In the genomic region with DNA sequence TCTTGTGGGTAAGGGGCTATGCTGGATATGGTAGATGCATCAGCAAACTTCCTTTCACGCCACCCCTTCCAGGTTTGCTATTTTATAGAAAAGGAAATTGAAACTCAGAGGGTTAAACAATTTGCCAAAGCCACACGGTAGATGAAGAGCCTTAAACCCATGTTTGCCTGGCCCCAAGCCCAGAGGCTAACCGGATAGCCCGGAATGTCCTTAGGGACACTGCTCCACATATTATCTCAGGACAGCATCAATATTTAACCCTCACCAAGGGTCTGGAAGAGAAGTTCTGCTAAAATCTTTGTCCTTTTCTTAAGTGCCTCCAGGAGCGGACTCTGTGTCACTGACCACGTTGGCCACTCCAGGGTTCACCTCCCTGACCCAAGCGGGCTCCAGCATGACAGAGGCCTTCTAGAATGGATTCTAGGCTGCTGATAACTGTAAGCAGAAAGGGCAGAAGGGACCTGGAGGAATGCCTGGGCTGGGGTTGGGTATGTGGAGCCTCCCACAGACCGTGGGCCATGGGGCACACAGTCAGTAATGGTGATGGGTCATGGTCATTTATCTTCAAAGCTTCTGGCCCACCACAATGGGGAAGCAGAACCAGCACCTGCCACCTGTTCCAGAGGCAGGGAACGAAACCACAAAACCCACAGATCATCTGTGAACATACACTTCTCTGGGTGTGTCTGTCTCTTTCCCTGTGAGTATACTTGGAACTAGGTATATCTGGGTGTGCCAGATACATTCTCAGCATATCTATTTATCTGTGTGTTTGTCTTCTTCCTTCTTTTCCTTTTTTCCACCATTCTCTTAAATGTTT, we compare ENCODE assay signal across 1 cellular context.
TF ChIP-seq lines count a peak whose summit lies in the region.

No MANE protein-coding gene starts in this region.

TF ChIP-seq in K562, 482 proteins besides CTCF, POLR2A, EP300 and RAD21 (continued from another document and continues in another):
- peak; percentile 64 for TF ChIP-seq MEIS2 (IDR thresholded peaks at IDR 0.05; ENCODE audit: partially characterized antibody)
- TF ChIP-seq, protein P1, sequence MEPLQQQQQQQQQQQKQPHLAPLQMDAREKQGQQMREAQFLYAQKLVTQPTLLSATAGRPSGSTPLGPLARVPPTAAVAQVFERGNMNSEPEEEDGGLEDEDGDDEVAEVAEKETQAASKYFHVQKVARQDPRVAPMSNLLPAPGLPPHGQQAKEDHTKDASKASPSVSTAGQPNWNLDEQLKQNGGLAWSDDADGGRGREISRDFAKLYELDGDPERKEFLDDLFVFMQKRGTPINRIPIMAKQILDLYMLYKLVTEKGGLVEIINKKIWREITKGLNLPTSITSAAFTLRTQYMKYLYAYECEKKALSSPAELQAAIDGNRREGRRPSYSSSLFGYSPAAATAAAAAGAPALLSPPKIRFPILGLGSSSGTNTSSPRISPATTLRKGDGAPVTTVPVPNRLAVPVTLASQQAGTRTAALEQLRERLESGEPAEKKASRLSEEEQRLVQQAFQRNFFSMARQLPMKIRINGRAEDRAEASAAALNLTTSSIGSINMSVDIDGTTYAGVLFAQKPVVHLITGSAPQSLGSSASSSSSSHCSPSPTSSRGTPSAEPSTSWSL (CRISPR knock-in tag; IDR thresholded peaks at IDR 0.05; ENCODE audit: borderline replicate concordance): no peak
- TF ChIP-seq XRCC5 (IDR thresholded peaks at IDR 0.05; ENCODE audit: low read depth, low read length): no peak
- no peak for TF ChIP-seq ZMIZ1 (IDR thresholded peaks at IDR 0.05; ENCODE audit: low read depth in 2 of 2, low read length in 2 of 2)
- TF ChIP-seq, protein P2, sequence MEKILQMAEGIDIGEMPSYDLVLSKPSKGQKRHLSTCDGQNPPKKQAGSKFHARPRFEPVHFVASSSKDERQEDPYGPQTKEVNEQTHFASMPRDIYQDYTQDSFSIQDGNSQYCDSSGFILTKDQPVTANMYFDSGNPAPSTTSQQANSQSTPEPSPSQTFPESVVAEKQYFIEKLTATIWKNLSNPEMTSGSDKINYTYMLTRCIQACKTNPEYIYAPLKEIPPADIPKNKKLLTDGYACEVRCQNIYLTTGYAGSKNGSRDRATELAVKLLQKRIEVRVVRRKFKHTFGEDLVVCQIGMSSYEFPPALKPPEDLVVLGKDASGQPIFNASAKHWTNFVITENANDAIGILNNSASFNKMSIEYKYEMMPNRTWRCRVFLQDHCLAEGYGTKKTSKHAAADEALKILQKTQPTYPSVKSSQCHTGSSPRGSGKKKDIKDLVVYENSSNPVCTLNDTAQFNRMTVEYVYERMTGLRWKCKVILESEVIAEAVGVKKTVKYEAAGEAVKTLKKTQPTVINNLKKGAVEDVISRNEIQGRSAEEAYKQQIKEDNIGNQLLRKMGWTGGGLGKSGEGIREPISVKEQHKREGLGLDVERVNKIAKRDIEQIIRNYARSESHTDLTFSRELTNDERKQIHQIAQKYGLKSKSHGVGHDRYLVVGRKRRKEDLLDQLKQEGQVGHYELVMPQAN (IDR thresholded peaks at IDR 0.05; ENCODE audit: borderline replicate concordance): no peak
- no peak for TF ChIP-seq NCOA4 (IDR thresholded peaks at IDR 0.05; ENCODE audit: partially characterized antibody)
- TF ChIP-seq DMBX1 (CRISPR knock-in tag; IDR thresholded peaks at IDR 0.05; ENCODE audit: borderline replicate concordance): peak; percentile 75; the same call in 1 of the 2 replicates
- TF ChIP-seq HIVEP1 (CRISPR knock-in tag; IDR thresholded peaks at IDR 0.05): no peak
- TF ChIP-seq, protein P3, sequence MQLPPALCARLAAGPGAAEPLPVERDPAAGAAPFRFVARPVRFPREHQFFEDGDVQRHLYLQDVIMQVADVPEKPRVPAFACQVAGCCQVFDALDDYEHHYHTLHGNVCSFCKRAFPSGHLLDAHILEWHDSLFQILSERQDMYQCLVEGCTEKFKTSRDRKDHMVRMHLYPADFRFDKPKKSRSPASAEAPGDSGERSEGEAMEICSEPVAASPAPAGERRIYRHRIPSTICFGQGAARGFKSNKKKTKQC (CRISPR knock-in tag; IDR thresholded peaks at IDR 0.05): no peak
- TF ChIP-seq GABPB1 (CRISPR knock-in tag; IDR thresholded peaks at IDR 0.05): no peak
- TF ChIP-seq U2AF2 (optimal IDR thresholded peaks at IDR 0.05; ENCODE audit: low read depth, low read length): no peak
- TF ChIP-seq HMBOX1 (IDR thresholded peaks at IDR 0.05): no peak
- TF ChIP-seq MYBL2 (IDR thresholded peaks at IDR 0.05; ENCODE audit: low read depth): no peak
- no peak for TF ChIP-seq MYBL2 (CRISPR knock-in tag; IDR thresholded peaks at IDR 0.05; ENCODE audit: borderline replicate concordance)
- no peak for TF ChIP-seq MED1 (CRISPR knock-in tag; IDR thresholded peaks at IDR 0.05; ENCODE audit: borderline replicate concordance)
- no peak for TF ChIP-seq CREB1 (IDR thresholded peaks at IDR 0.05)
- no peak for TF ChIP-seq CREB1 (CRISPR knock-in tag; IDR thresholded peaks at IDR 0.05)
- TF ChIP-seq, protein P4, sequence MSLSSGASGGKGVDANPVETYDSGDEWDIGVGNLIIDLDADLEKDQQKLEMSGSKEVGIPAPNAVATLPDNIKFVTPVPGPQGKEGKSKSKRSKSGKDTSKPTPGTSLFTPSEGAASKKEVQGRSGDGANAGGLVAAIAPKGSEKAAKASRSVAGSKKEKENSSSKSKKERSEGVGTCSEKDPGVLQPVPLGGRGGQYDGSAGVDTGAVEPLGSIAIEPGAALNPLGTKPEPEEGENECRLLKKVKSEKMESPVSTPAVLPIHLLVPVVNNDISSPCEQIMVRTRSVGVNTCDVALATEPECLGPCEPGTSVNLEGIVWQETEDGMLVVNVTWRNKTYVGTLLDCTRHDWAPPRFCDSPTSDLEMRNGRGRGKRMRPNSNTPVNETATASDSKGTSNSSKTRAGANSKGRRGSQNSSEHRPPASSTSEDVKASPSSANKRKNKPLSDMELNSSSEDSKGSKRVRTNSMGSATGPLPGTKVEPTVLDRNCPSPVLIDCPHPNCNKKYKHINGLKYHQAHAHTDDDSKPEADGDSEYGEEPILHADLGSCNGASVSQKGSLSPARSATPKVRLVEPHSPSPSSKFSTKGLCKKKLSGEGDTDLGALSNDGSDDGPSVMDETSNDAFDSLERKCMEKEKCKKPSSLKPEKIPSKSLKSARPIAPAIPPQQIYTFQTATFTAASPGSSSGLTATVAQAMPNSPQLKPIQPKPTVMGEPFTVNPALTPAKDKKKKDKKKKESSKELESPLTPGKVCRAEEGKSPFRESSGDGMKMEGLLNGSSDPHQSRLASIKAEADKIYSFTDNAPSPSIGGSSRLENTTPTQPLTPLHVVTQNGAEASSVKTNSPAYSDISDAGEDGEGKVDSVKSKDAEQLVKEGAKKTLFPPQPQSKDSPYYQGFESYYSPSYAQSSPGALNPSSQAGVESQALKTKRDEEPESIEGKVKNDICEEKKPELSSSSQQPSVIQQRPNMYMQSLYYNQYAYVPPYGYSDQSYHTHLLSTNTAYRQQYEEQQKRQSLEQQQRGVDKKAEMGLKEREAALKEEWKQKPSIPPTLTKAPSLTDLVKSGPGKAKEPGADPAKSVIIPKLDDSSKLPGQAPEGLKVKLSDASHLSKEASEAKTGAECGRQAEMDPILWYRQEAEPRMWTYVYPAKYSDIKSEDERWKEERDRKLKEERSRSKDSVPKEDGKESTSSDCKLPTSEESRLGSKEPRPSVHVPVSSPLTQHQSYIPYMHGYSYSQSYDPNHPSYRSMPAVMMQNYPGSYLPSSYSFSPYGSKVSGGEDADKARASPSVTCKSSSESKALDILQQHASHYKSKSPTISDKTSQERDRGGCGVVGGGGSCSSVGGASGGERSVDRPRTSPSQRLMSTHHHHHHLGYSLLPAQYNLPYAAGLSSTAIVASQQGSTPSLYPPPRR (CRISPR knock-in tag; IDR thresholded peaks at IDR 0.05; ENCODE audit: borderline replicate concordance): no peak; the same call in 1 of the 2 replicates
- no peak for TF ChIP-seq HINFP (tag; conservative IDR thresholded peaks at IDR 0.05; ENCODE audit: low read depth)
- TF ChIP-seq, protein P5, sequence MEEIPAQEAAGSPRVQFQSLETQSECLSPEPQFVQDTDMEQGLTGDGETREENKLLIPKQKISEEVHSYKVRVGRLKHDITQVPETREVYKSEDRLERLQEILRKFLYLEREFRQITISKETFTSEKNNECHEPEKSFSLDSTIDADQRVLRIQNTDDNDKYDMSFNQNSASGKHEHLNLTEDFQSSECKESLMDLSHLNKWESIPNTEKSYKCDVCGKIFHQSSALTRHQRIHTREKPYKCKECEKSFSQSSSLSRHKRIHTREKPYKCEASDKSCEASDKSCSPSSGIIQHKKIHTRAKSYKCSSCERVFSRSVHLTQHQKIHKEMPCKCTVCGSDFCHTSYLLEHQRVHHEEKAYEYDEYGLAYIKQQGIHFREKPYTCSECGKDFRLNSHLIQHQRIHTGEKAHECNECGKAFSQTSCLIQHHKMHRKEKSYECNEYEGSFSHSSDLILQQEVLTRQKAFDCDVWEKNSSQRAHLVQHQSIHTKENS (CRISPR knock-in tag; IDR thresholded peaks at IDR 0.05): no peak
